16 cellular contexts compared by ENCODE assay signal in the genomic region with DNA sequence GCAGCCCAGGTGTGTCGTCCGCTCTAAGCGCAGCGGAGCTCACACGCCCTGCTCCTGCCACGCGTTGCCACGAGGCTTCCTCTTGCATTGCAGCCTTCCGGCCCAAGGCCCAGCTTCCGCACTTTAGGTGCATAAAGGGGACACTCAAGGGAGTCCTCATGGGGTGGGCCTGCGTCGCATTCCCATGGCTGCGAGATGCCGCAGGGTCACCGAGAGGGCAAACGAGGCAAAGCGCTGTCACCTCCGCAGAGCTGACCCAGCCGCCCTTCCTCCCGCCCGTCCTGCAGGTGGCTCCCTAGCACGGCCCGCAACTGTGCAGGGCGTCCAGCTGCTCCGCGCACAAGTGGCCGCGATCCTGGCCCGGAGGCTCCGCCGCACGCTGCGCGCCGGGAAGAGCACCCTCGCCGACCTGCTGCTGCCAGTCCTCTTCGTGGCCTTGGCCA.
DNase-seq lines count a peak whose midpoint lies in the region; ATAC-seq, FAIRE-seq and TF ChIP-seq lines count a peak whose summit lies in the region.
"Had no signal": no experiment of that assay in that cellular context is flagged by ENCODE, and none has a peak within 500 bp of the region (broad histone marks: within the 10 kb centered on the region; RNA-seq: fewer than 3 reads in every experiment).

No MANE protein-coding gene starts in this region.

- H3K36me3 Mint-ChIP-seq in natural killer cell treated with Interleukin-12 subunit alpha and Interleukin-12 subunit beta and Interleukin-15 and Interleukin-18, amount 100 ng/mL, for 72 hours: no peaks in the 10 kb centered on the region
- no peaks in the 10 kb centered on the region for H3K36me3 Mint-ChIP-seq in natural killer cell

- ATAC-seq in natural killer cell treated with Interleukin-12 subunit alpha and Interleukin-12 subunit beta and Interleukin-15 and Interleukin-18, amount 100 ng/mL, for 72 hours: peak; percentile 28 to 31
- ATAC-seq in natural killer cell: no peak
- ATAC-seq in HG03439 (IDR thresholded peaks at IDR 0.05; ENCODE audit: unreplicated experiment): no peak
- ATAC-seq: A549, GM12878 had no signal

- no peak overlapping the region for H3K27ac Mint-ChIP-seq in natural killer cell treated with Interleukin-12 subunit alpha and Interleukin-12 subunit beta and Interleukin-15 and Interleukin-18, amount 100 ng/mL, for 72 hours
- H3K27ac Mint-ChIP-seq in natural killer cell: no peak overlapping the region
- H3K27ac Mint-ChIP-seq: HFFc6 had no signal

- no peaks in the 10 kb centered on the region for H3K4me1 Mint-ChIP-seq in natural killer cell treated with Interleukin-12 subunit alpha and Interleukin-12 subunit beta and Interleukin-15 and Interleukin-18, amount 100 ng/mL, for 72 hours (ENCODE audit: low read depth in 2 of 2)
- no peaks in the 10 kb centered on the region for H3K4me1 Mint-ChIP-seq in natural killer cell

- intact Hi-C loops in natural killer cell (cut with micrococcal nuclease): no loop called here

- no peaks in the 10 kb centered on the region for H3K23me2 ChIP-seq in H1 (ENCODE audit: low read depth, low read length)

- H2BK12ac ChIP-seq in H1 (ENCODE audit: low read depth, low read length) (peak overlapping the region; percentile 50; the same call in 1 of the 2 replicates), neuronal stem cell (ENCODE audit: low read length) (no peak overlapping the region)

- no peak for DNase-seq in natural killer cell treated with Interleukin-12 subunit alpha and Interleukin-12 subunit beta and Interleukin-15 and Interleukin-18, amount 100 ng/mL, for 72 hours (ENCODE audit: low spot score)
- DNase-seq in natural killer cell: no peak
- DNase-seq in H1 (ENCODE audit: low read depth in 1 of 2, low spot score in 2 of 2): peak in 1 of 2 experiments; percentile 52
- DNase-seq in neuronal stem cell (ENCODE audit: low spot score): no peak
- DNase-seq in brain microvascular endothelial cell: no peak
- no peak for DNase-seq in SK-N-DZ (ENCODE audit: low spot score)
- DNase-seq: Calu3, HFFc6, MM.1S, NCI-H1105, NCI-H187, NCI-H446, NCI-H774 had no signal

- H3K9me3 ChIP-seq in H1 (ENCODE audit: insufficient read depth in 2 of 2, low read depth in 1 of 2, low read length in 1 of 2): no peaks in the 10 kb centered on the region; a peak in 1 of 4 replicates
- H3K9me3 ChIP-seq in neuronal stem cell (replicated peaks in 1 of 2; ENCODE audit: control insufficient read depth in 2 of 2, insufficient read depth in 1 of 2, low read depth in 1 of 2, low read length in 2 of 2): no peaks in the 10 kb centered on the region
- H3K9me3 ChIP-seq: A549 had no signal

- no peak for TF ChIP-seq EP300 in H1 (IDR thresholded peaks at IDR 0.05; ENCODE audit: borderline replicate concordance in 1 of 2, low read depth in 2 of 2, low read length in 2 of 2)

- H3K36me3 ChIP-seq in H1 (ENCODE audit: control insufficient read depth in 2 of 4, insufficient read depth in 4 of 4, low read length in 3 of 4) (no peaks in the 10 kb centered on the region), neuronal stem cell (replicated peaks in 1 of 2; ENCODE audit: control insufficient read depth in 2 of 2, insufficient read depth in 2 of 2, low read length in 2 of 2) (no peaks in the 10 kb centered on the region), brain microvascular endothelial cell (replicated peaks) (no peaks in the 10 kb centered on the region)

- no peak for TF ChIP-seq POLR2A in H1 (IDR thresholded peaks at IDR 0.05; ENCODE audit: control extremely low read depth in 1 of 2, low read depth in 2 of 2, low read length in 2 of 2)

- H3K9me3 Mint-ChIP-seq in natural killer cell treated with Interleukin-12 subunit alpha and Interleukin-12 subunit beta and Interleukin-15 and Interleukin-18, amount 100 ng/mL, for 72 hours: peaks cover 2% of the 10 kb centered on the region
- peaks cover 0 to 5% of the 10 kb centered on the region in 2 donors for H3K9me3 Mint-ChIP-seq in natural killer cell
- H3K9me3 Mint-ChIP-seq: HFFc6 had no signal

- H2BK5ac ChIP-seq in H1 (ENCODE audit: low read depth, low read length): no peak overlapping the region
- H2BK5ac ChIP-seq in neuronal stem cell (ENCODE audit: low read length): no peak overlapping the region

- in situ Hi-C loops in brain microvascular endothelial cell (cut with HindIII; ENCODE audit: low pct_ligation_motif_present, low sequenced_read_pairs): no loop called here

- H3K23ac ChIP-seq in H1 (ENCODE audit: insufficient read length) (no peak overlapping the region), neuronal stem cell (ENCODE audit: low read depth, low read length, poor library complexity) (peak overlapping the region; percentile 31)

- H3K4ac ChIP-seq in H1 (replicated peaks; ENCODE audit: insufficient read length, low read depth, low read length) (no peak overlapping the region), neuronal stem cell (ENCODE audit: low read length) (no peak overlapping the region)

- FAIRE-seq in H1 (lab: Jason Lieb, UNC): no peak
- FAIRE-seq: A549, GM12878 had no signal

- H3K18ac ChIP-seq in H1 (ENCODE audit: extremely low read depth, low read length) (no peak overlapping the region), neuronal stem cell (ENCODE audit: low read length) (peak overlapping the region; percentile 16)

- no peak overlapping the region for H3K56ac ChIP-seq in H1 (replicated peaks; ENCODE audit: insufficient read length, low read depth, low read length)

- CTCF ChIA-PET in H1 (lab: Charles Lee; ENCODE audit: partially characterized antibody): interaction anchor here (0.7 to 2.1 kb wide), 10 partner anchors 10 to 567 kb away, joined by 3 to 6 read pairs (median 3); no protein-coding TSS in a partner anchor

- H3K14ac ChIP-seq in H1 (ENCODE audit: insufficient read length): no peak overlapping the region
- peak overlapping the region; percentile 32 for H3K14ac ChIP-seq in neuronal stem cell (ENCODE audit: low read length)

- H4K20me1 ChIP-seq in H1 (replicated peaks in 1 of 2; ENCODE audit: control insufficient read depth in 1 of 2, insufficient read depth in 2 of 2, low read length in 2 of 2): no peaks in the 10 kb centered on the region

- H4K91ac ChIP-seq in H1 (replicated peaks; ENCODE audit: insufficient read length, low read length) (no peak overlapping the region), neuronal stem cell (ENCODE audit: low read depth, low read length, poor library complexity) (no peak overlapping the region)

- H3K9ac ChIP-seq in H1 (replicated peaks in 1 of 4; ENCODE audit: extremely low read depth in 1 of 4, low read depth in 3 of 4, low read length in 3 of 4) (no peak overlapping the region), neuronal stem cell (ENCODE audit: low read depth, low read length, poor library complexity) (no peak overlapping the region)

- H2AFZ ChIP-seq in H1 (ENCODE audit: low read length): no peak overlapping the region
- no peak overlapping the region for H2AFZ ChIP-seq in neuronal stem cell (ENCODE audit: low read length)

- no peak overlapping the region for H2AK5ac ChIP-seq in H1 (ENCODE audit: low read depth, low read length)
- no peak overlapping the region for H2AK5ac ChIP-seq in neuronal stem cell (ENCODE audit: low read depth, low read length)

- TF ChIP-seq RAD21 in H1 (IDR thresholded peaks at IDR 0.05 in 1 of 2, conservative IDR thresholded peaks at IDR 0.05 in 1 of 2; ENCODE audit: low read depth in 2 of 2, low read length in 2 of 2): peak; percentile 22 to 50; a peak in 3 of 4 replicates

- no peaks in the 10 kb centered on the region for H3K79me1 ChIP-seq in H1 (ENCODE audit: low read depth, low read length)
- H3K79me1 ChIP-seq in neuronal stem cell (ENCODE audit: low read depth, low read length): no peaks in the 10 kb centered on the region

- H3K27me3 Mint-ChIP-seq in natural killer cell treated with Interleukin-12 subunit alpha and Interleukin-12 subunit beta and Interleukin-15 and Interleukin-18, amount 100 ng/mL, for 72 hours: no peaks in the 10 kb centered on the region
- H3K27me3 Mint-ChIP-seq in natural killer cell (ENCODE audit: low read depth in 2 of 2): no peaks in the 10 kb centered on the region

- H4K8ac ChIP-seq in H1 (ENCODE audit: extremely low read depth, insufficient read depth, low read length) (no peak overlapping the region), neuronal stem cell (ENCODE audit: low read depth, low read length) (no peak overlapping the region)

- no peak overlapping the region for H3K27ac ChIP-seq in H1 (ENCODE audit: low read depth, low read length)
- H3K27ac ChIP-seq in neuronal stem cell (replicated peaks; ENCODE audit: low read length): no peak overlapping the region
- no peak overlapping the region for H3K27ac ChIP-seq in brain microvascular endothelial cell
- H3K27ac ChIP-seq: A549 had no signal

- H2BK15ac ChIP-seq in H1 (ENCODE audit: low read length): no peak overlapping the region
- H2BK15ac ChIP-seq in neuronal stem cell (ENCODE audit: low read length): peak overlapping the region; percentile 0

- H3K4me3 ChIP-seq in H1 (ENCODE audit: extremely low read depth in 1 of 4, insufficient read depth in 2 of 4, low read depth in 3 of 4, low read length in 4 of 4) (no peak overlapping the region), neuronal stem cell (ENCODE audit: low read length in 2 of 2) (no peak overlapping the region), brain microvascular endothelial cell (ENCODE audit: low read depth, low read length) (no peak overlapping the region)
- H3K4me3 ChIP-seq: A549, GM12878 had no signal

- no peaks in the 10 kb centered on the region for H3K79me2 ChIP-seq in H1 (ENCODE audit: control insufficient read depth in 1 of 2, insufficient read depth in 2 of 2, low read length in 2 of 2)

- no peak overlapping the region for H3K4me3 Mint-ChIP-seq in natural killer cell treated with Interleukin-12 subunit alpha and Interleukin-12 subunit beta and Interleukin-15 and Interleukin-18, amount 100 ng/mL, for 72 hours
- no peak overlapping the region for H3K4me3 Mint-ChIP-seq in natural killer cell
- H3K4me3 Mint-ChIP-seq: HFFc6 had no signal

- no peak overlapping the region for H4K5ac ChIP-seq in H1 (ENCODE audit: insufficient read length, low read depth, low read length)

- H2BK120ac ChIP-seq in H1 (replicated peaks; ENCODE audit: low read depth, low read length) (no peak overlapping the region), neuronal stem cell (ENCODE audit: low read depth, low read length) (no peak overlapping the region)

- H2BK20ac ChIP-seq in H1 (ENCODE audit: low read length): no peak overlapping the region

- H3K4me2 ChIP-seq in H1 (ENCODE audit: insufficient read depth in 1 of 2, low read depth in 2 of 2, low read length in 2 of 2): no peak overlapping the region
- H3K4me2 ChIP-seq in neuronal stem cell (ENCODE audit: insufficient read depth, low read length, poor library complexity, severe bottlenecking): no peak overlapping the region
- H3K4me2 ChIP-seq: A549 had no signal

- WGBS in H1 (ENCODE audit: extremely low coverage in 1 of 2, insufficient coverage in 1 of 2, insufficient read length in 1 of 2, insufficient replicate concordance in 2 of 2, low coverage in 1 of 2, low lambda C conversion rate in 2 of 2, missing lambda C conversion rate in 1 of 2), 2 experiments: 94% methylated on average over 26 of the region's 38 CpGs; no CpG with 5 or more reads in 1 of the 2 experiments
- no CpG with 5 or more reads among the region's 38 CpGs for WGBS in neuronal stem cell (ENCODE audit: extremely low coverage in 2 of 2, insufficient read length in 2 of 2, insufficient replicate concordance in 1 of 2), 2 donors

- POLR2A ChIA-PET in H1 (lab: Charles Lee; ENCODE audit: partially characterized antibody): no interaction called here

- H3K27me3 ChIP-seq in H1 (replicated peaks in 1 of 4; ENCODE audit: control insufficient read depth in 3 of 4, extremely low read depth in 1 of 4, insufficient read depth in 3 of 4, low read length in 3 of 4): no peaks in the 10 kb centered on the region
- H3K27me3 ChIP-seq in neuronal stem cell (ENCODE audit: control insufficient read depth in 3 of 3, insufficient read depth in 3 of 3, low read depth in 1 of 3, low read length in 3 of 3): no peaks in the 10 kb centered on the region
- H3K27me3 ChIP-seq in brain microvascular endothelial cell (replicated peaks): no peaks in the 10 kb centered on the region

- H3K4me1 ChIP-seq in H1 (replicated peaks in 1 of 4; ENCODE audit: control insufficient read depth in 3 of 4, insufficient read depth in 4 of 4, low read length in 3 of 4) (no peaks in the 10 kb centered on the region), neuronal stem cell (ENCODE audit: control insufficient read depth in 2 of 2, insufficient read depth in 1 of 2, low read depth in 1 of 2, low read length in 2 of 2) (peaks cover 0 to 5% of the 10 kb centered on the region in 2 donors)
- H3K4me1 ChIP-seq: A549 had no signal

- TF ChIP-seq CTCF in natural killer cell (IDR thresholded peaks at IDR 0.05): no peak
- TF ChIP-seq CTCF in H1 (IDR thresholded peaks at IDR 0.05; ENCODE audit: control extremely low read depth in 1 of 3, insufficient read depth in 1 of 3, low read depth in 1 of 3, low read length in 3 of 3): peak; percentile 17 to 38 (median 36); a peak in 2 of 4 replicates
- TF ChIP-seq CTCF in brain microvascular endothelial cell (IDR thresholded peaks at IDR 0.05; ENCODE audit: low read depth, low read length, missing control alignments): no peak

Comparison
In these comparisons a context has a peak if more than half of its experiments do, and no peak if none do; other contexts are left out.
1. ATAC-seq: peak in natural killer cell treated with Interleukin-12 subunit alpha and Interleukin-12 subunit beta and Interleukin-15 and Interleukin-18, amount 100 ng/mL, for 72 hours (2 of 2); none in natural killer cell (0 of 3) and HG03439 (single experiment).
2. CTCF ChIP-seq: peak in H1 (3 of 3); none in natural killer cell (single experiment) and brain microvascular endothelial cell (single experiment).